12 cellular contexts compared by ENCODE assay signal in the genomic region with DNA sequence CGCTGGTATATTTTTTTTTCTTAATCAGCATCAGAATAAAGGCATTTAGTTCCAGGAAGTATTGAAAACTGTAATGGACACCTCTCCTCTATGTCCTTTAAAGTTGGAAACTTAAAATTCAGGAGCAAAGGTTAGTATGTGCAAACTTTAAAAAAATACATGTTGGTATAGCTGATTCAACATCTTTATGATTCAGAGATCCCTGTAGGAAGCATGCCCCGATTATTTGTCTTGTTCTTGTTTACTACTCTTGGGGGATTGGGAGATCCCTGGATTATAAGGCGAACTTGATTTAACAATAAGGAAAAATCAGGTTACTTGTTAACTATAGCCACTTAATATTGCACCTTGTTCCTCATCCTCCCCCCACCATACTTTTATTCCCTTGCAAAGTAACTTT. TPM values are rescaled to one million over a fixed set of nuclear protein-coding genes. Genes with fewer than 3 reads are reported as not detected.
DNase-seq lines count a peak whose midpoint lies in the region; ATAC-seq and TF ChIP-seq lines count a peak whose summit lies in the region.
"Had no signal": no experiment of that assay in that cellular context is flagged by ENCODE, and none has a peak within 500 bp of the region (broad histone marks: within the 10 kb centered on the region; RNA-seq: fewer than 3 reads in every experiment).

No MANE protein-coding gene starts in this region.

- peak overlapping the region in 1 of 2 experiments; percentile 99 for H3K4ac ChIP-seq in mesenchymal stem cell (ENCODE audit: low read depth in 1 of 2, low read length in 2 of 2)

- no peaks in the 10 kb centered on the region for H3K9me3 ChIP-seq in mesenchymal stem cell (ENCODE audit: control insufficient read depth, low read length)

- no peak overlapping the region for H4K8ac ChIP-seq in mesenchymal stem cell (ENCODE audit: low read length)

- H4K91ac ChIP-seq in mesenchymal stem cell (ENCODE audit: low read length) = no peak overlapping the region

- no peak for ATAC-seq in HG03521 (IDR thresholded peaks at IDR 0.05; ENCODE audit: unreplicated experiment)

- H3K4me1 ChIP-seq in mesenchymal stem cell (ENCODE audit: control insufficient read depth, insufficient read depth, low read depth, low read length) = peaks cover 22% of the 10 kb centered on the region

- no peak overlapping the region for H2BK15ac ChIP-seq in mesenchymal stem cell (ENCODE audit: low read depth, poor library complexity, severe bottlenecking)

- H3K14ac ChIP-seq in mesenchymal stem cell (ENCODE audit: low read length in 2 of 2) = no peak overlapping the region

- H3K9ac ChIP-seq in mesenchymal stem cell (ENCODE audit: low read length) = peak overlapping the region; percentile 86

- no peak overlapping the region for H2BK5ac ChIP-seq in mesenchymal stem cell (ENCODE audit: low read depth, low read length, poor library complexity, severe bottlenecking)

- H2BK120ac ChIP-seq in mesenchymal stem cell (ENCODE audit: low read depth, low read length) = peak overlapping the region; percentile 92

- DNase-seq in HFF-Myc (ENCODE audit: extremely low read depth, low read depth) = no peak
- DNase-seq in cardiac fibroblast (ENCODE audit: low read depth in 2 of 2) = peak in 1 of 2 donors; percentile 43
- no peak for DNase-seq in mesenchymal stem cell
- no peak for DNase-seq in NCI-H524 treated with DMSO at 0.1 percent for 48 hours (lab: John Stamatoyannopoulos, UW)
- DNase-seq in NK-92 (lab: John Stamatoyannopoulos, UW; ENCODE audit: unreplicated experiment) = no peak
- DNase-seq in SK-N-DZ (ENCODE audit: low spot score) = no peak
- DNase-seq: activated CD4-positive, alpha-beta memory T cell treated with anti-CD3 and anti-CD28 coated beads for 36 hours; NCI-H187; RPMI8226; stimulated activated CD4-positive, alpha-beta T cell treated with anti-CD3 and anti-CD28 coated beads, Interleukin-15, amount 100 ng/mL, for 24 hours had no signal

- H3K4me3 ChIP-seq in HFF-Myc (replicated peaks; ENCODE audit: low read depth, low read length) (peak overlapping the region; percentile 86), cardiac fibroblast (replicated peaks in 1 of 2; ENCODE audit: low read depth in 2 of 2, low read length in 2 of 2) (peak overlapping the region; percentile 78 to 91), mesenchymal stem cell (ENCODE audit: insufficient read depth in 1 of 2, low read depth in 1 of 2, low read length in 2 of 2) (peak overlapping the region in 1 of 2 experiments; percentile 89)

- no peak overlapping the region for H2AK5ac ChIP-seq in mesenchymal stem cell (ENCODE audit: low read length, severe bottlenecking)

- peak overlapping the region; percentile 68 for H3K4me2 ChIP-seq in mesenchymal stem cell (ENCODE audit: low read length, poor library complexity, severe bottlenecking)

- TF ChIP-seq CTCF in 22Rv1 (IDR thresholded peaks at IDR 0.05) = no peak
- TF ChIP-seq CTCF in HFF-Myc (IDR thresholded peaks at IDR 0.05; ENCODE audit: low read depth, low read length, missing control alignments) = no peak
- no peak for TF ChIP-seq CTCF in cardiac fibroblast (IDR thresholded peaks at IDR 0.05; ENCODE audit: low read depth, low read length)

- no peak overlapping the region for H2BK12ac ChIP-seq in mesenchymal stem cell (ENCODE audit: low read length in 2 of 2)

- peak overlapping the region in 1 of 2 experiments; percentile 91 for H3K18ac ChIP-seq in mesenchymal stem cell (ENCODE audit: low read depth in 1 of 2, low read length in 2 of 2)

- H3K79me1 ChIP-seq in mesenchymal stem cell (replicated peaks; ENCODE audit: low read length, poor library complexity, severe bottlenecking) = peaks cover 2% of the 10 kb centered on the region

- H3K27me3 ChIP-seq in mesenchymal stem cell (ENCODE audit: control insufficient read depth in 1 of 2, insufficient read depth in 1 of 2, low read length in 2 of 2) = no peaks in the 10 kb centered on the region

- H3K27ac ChIP-seq in 22Rv1 (peak overlapping the region; percentile 74), mesenchymal stem cell (ENCODE audit: low read length, poor library complexity, severe bottlenecking) (peak overlapping the region; percentile 70)

- no peak overlapping the region for H3K23ac ChIP-seq in mesenchymal stem cell (ENCODE audit: low read length in 2 of 2)

- no peaks in the 10 kb centered on the region for H3K36me3 ChIP-seq in mesenchymal stem cell (ENCODE audit: control insufficient read depth in 1 of 2, insufficient read depth in 2 of 2, low read depth in 1 of 2, low read length in 2 of 2)

- no peak overlapping the region for H2AFZ ChIP-seq in mesenchymal stem cell (ENCODE audit: low read depth, low read length)

- 13% methylated on average over 1 of the region's 3 CpGs for WGBS in mesenchymal stem cell

RNA-seq across cellular contexts. Expression of gene F2RL1, which starts 1.7 kb away (rescaled TPM):
- 51.1 TPM for polyA plus RNA-seq in mesenchymal stem cell (2013, experiment 1 of 2)
- polyA plus RNA-seq in mesenchymal stem cell (2013, experiment 2 of 2) = 51.8 TPM
- polyA plus RNA-seq in SK-N-DZ (2014; cell fraction: cytosol; rRNA removed) = not detected in 2 replicates
- polyA plus RNA-seq in SK-N-DZ (2014; cell fraction: nucleus; rRNA removed) = not detected in 2 replicates

RNA-seq across cellular contexts. Expression of gene S100Z, which starts 29.3 kb away (rescaled TPM):
- not detected for polyA plus RNA-seq in mesenchymal stem cell (2013, experiment 1 of 2)
- not detected for polyA plus RNA-seq in mesenchymal stem cell (2013, experiment 2 of 2)
- not detected in 2 replicates for polyA plus RNA-seq in SK-N-DZ (2014; cell fraction: cytosol; rRNA removed)
- not detected in 2 replicates for polyA plus RNA-seq in SK-N-DZ (2014; cell fraction: nucleus; rRNA removed)
